ENCODE assay signal across 13 cellular contexts in genomic region chr2:160199683-160200389, GRCh38. TPM values are rescaled to one million over a fixed set of nuclear protein-coding genes. Genes with fewer than 3 reads are reported as not detected.
DNase-seq lines count a peak whose midpoint lies in the region; ATAC-seq, FAIRE-seq and TF ChIP-seq lines count a peak whose summit lies in the region.
"Had no signal": no experiment of that assay in that cellular context is flagged by ENCODE, and none has a peak within 500 bp of the region (broad histone marks: within the 10 kb centered on the region; RNA-seq: fewer than 3 reads in every experiment).

Gene ITGB6, minus strand, starts transcription at chr2:160200272. Its CDS starts 209 bp downstream, at chr2:160200063.

- H2BK15ac ChIP-seq in mesenchymal stem cell (ENCODE audit: low read depth, poor library complexity, severe bottlenecking) = no peak within 1 kb of the TSS

- H2BK5ac ChIP-seq in mesenchymal stem cell (ENCODE audit: low read depth, low read length, poor library complexity, severe bottlenecking) = no peak within 1 kb of the TSS

- H4K8ac ChIP-seq in mesenchymal stem cell (ENCODE audit: low read length) = no peak within 1 kb of the TSS

- TF ChIP-seq POLR2A in body of pancreas (IDR thresholded peaks at IDR 0.05) = peak in 1 of 3 donors; percentile 24

- no peak within 1 kb of the TSS for H4K91ac ChIP-seq in mesenchymal stem cell (ENCODE audit: low read length)

- TF ChIP-seq CTCF in body of pancreas (IDR thresholded peaks at IDR 0.05) (no peak), left lung (IDR thresholded peaks at IDR 0.05) (no peak)

- H2AFZ ChIP-seq in mesenchymal stem cell (ENCODE audit: low read depth, low read length) = no peak within 1 kb of the TSS

- H3K79me1 ChIP-seq in mesenchymal stem cell (replicated peaks; ENCODE audit: low read length, poor library complexity, severe bottlenecking) = no peaks in the 10 kb centered on the region

- FAIRE-seq in small intestine (lab: Jason Lieb, UNC) = peak; percentile 10

- H3K18ac ChIP-seq in mesenchymal stem cell (ENCODE audit: low read depth in 1 of 2, low read length in 2 of 2) = no peak within 1 kb of the TSS

- TF ChIP-seq RAD21 in Ishikawa (IDR thresholded peaks at IDR 0.05; ENCODE audit: low read depth) = no peak

- intact Hi-C loops in body of pancreas (cut with DNase I) = no loop called here
- intact Hi-C loops in left lung (cut with DNase I) = no loop called here

- H3K4me1 ChIP-seq in body of pancreas (no peaks in the 10 kb centered on the region), left lung (no peaks in the 10 kb centered on the region), small intestine (ENCODE audit: control insufficient read depth in 2 of 2, insufficient read depth in 1 of 2, low read depth in 1 of 2, low read length in 1 of 2) (peaks cover 0 to 5% of the 10 kb centered on the region in 2 donors), mesenchymal stem cell (ENCODE audit: control insufficient read depth, insufficient read depth, low read depth, low read length) (peaks cover 7% of the 10 kb centered on the region)
- H3K4me1 ChIP-seq: adrenal gland had no signal

- H3K36me3 ChIP-seq in body of pancreas (replicated peaks in 1 of 2; ENCODE audit: insufficient read depth in 1 of 2, low read depth in 2 of 2) (no peaks in the 10 kb centered on the region), left lung (no peaks in the 10 kb centered on the region), small intestine (ENCODE audit: control insufficient read depth in 2 of 2, insufficient read depth in 2 of 2, low read length in 2 of 2) (peaks cover 0 to 1% of the 10 kb centered on the region in 2 donors), mesenchymal stem cell (ENCODE audit: control insufficient read depth in 1 of 2, insufficient read depth in 2 of 2, low read depth in 1 of 2, low read length in 2 of 2) (no peaks in the 10 kb centered on the region)
- H3K36me3 ChIP-seq: adrenal gland had no signal

- no peak within 1 kb of the TSS for H3K4ac ChIP-seq in mesenchymal stem cell (ENCODE audit: low read depth in 1 of 2, low read length in 2 of 2)

- H3K27ac ChIP-seq in body of pancreas (peak within 1 kb of the TSS; percentile 53 to 92 (median 78)), left lung (peak within 1 kb of the TSS; percentile 52 to 62), small intestine (ENCODE audit: low read depth in 1 of 2, low read length in 1 of 2) (peak within 1 kb of the TSS; percentile 71 to 75), mesenchymal stem cell (ENCODE audit: low read length, poor library complexity, severe bottlenecking) (no peak within 1 kb of the TSS)
- H3K27ac ChIP-seq: adrenal gland had no signal

- H3K4me2 ChIP-seq in mesenchymal stem cell (ENCODE audit: low read length, poor library complexity, severe bottlenecking) = no peak within 1 kb of the TSS

- H2BK12ac ChIP-seq in mesenchymal stem cell (ENCODE audit: low read length in 2 of 2) = no peak within 1 kb of the TSS

- no peak within 1 kb of the TSS for H2AK5ac ChIP-seq in mesenchymal stem cell (ENCODE audit: low read length, severe bottlenecking)

- DNase-seq in body of pancreas (peak in 1 of 4 donors; percentile 39), left lung (no peak), small intestine (peak; percentile 68), mesenchymal stem cell (no peak), DMS 273 (lab: John Stamatoyannopoulos, UW; ENCODE audit: unreplicated experiment) (no peak)
- DNase-seq: adrenal gland; CD4-positive, CD25-positive, alpha-beta regulatory T cell; NCI-H524 treated with DMSO at 0.1 percent for 48 hours had no signal

- H3K9ac ChIP-seq in mesenchymal stem cell (ENCODE audit: low read length) = no peak within 1 kb of the TSS

- H3K9me3 ChIP-seq in body of pancreas (no peaks in the 10 kb centered on the region), left lung (no peaks in the 10 kb centered on the region), small intestine (ENCODE audit: control insufficient read depth, low read depth) (no peaks in the 10 kb centered on the region), mesenchymal stem cell (ENCODE audit: control insufficient read depth, low read length) (no peaks in the 10 kb centered on the region)
- H3K9me3 ChIP-seq: adrenal gland had no signal

- peak; percentile 39; the same call in 1 of the 2 replicates for TF ChIP-seq EP300 in Ishikawa (IDR thresholded peaks at IDR 0.05; ENCODE audit: borderline replicate concordance)

- ATAC-seq in body of pancreas = peak; percentile 84
- peak; percentile 63 for ATAC-seq in left lung
- ATAC-seq in GM19395 (IDR thresholded peaks at IDR 0.05; ENCODE audit: unreplicated experiment) = no peak
- ATAC-seq in GM18502 (IDR thresholded peaks at IDR 0.05; ENCODE audit: poor library complexity, unreplicated experiment) = no peak
- ATAC-seq: WTC11 had no signal

- no peak within 1 kb of the TSS for H3K23ac ChIP-seq in mesenchymal stem cell (ENCODE audit: low read length in 2 of 2)

- 16 to 28% methylated on average over 9 of the region's 9 CpGs for WGBS in body of pancreas, 2 donors
- 11 to 60% (median 24%) methylated on average over 9 of the region's 9 CpGs for WGBS in small intestine, 3 donors
- 93% methylated on average over 6 of the region's 9 CpGs for WGBS in mesenchymal stem cell

- H2BK120ac ChIP-seq in mesenchymal stem cell (ENCODE audit: low read depth, low read length) = no peak within 1 kb of the TSS

- no peak within 1 kb of the TSS for H3K14ac ChIP-seq in mesenchymal stem cell (ENCODE audit: low read length in 2 of 2)

- peak within 1 kb of the TSS; percentile 18 to 19 for H3K4me3 ChIP-seq in body of pancreas
- H3K4me3 ChIP-seq in left lung = peak within 1 kb of the TSS; percentile 6 to 32
- peak within 1 kb of the TSS in 1 of 2 donors; percentile 49 for H3K4me3 ChIP-seq in small intestine (ENCODE audit: low read depth in 1 of 2, low read length in 2 of 2)
- no peak within 1 kb of the TSS for H3K4me3 ChIP-seq in mesenchymal stem cell (ENCODE audit: insufficient read depth in 1 of 2, low read depth in 1 of 2, low read length in 2 of 2)
- H3K4me3 ChIP-seq: adrenal gland had no signal

- no peaks in the 10 kb centered on the region for H3K27me3 ChIP-seq in body of pancreas
- no peaks in the 10 kb centered on the region for H3K27me3 ChIP-seq in left lung
- H3K27me3 ChIP-seq in small intestine (ENCODE audit: control insufficient read depth in 2 of 2, insufficient read depth in 2 of 2, low read length in 2 of 2) = no peaks in the 10 kb centered on the region
- H3K27me3 ChIP-seq in mesenchymal stem cell (ENCODE audit: control insufficient read depth in 1 of 2, insufficient read depth in 1 of 2, low read length in 2 of 2) = no peaks in the 10 kb centered on the region
- H3K27me3 ChIP-seq: adrenal gland had no signal

TF ChIP-seq in Ishikawa, 13 proteins besides CTCF, POLR2A, EP300 and RAD21:
- no peak for TF ChIP-seq TCF12 (IDR thresholded peaks at IDR 0.05; ENCODE audit: low read depth)
- no peak for TF ChIP-seq TAF1 (IDR thresholded peaks at IDR 0.05; ENCODE audit: low read depth)
- TF ChIP-seq NFIC (IDR thresholded peaks at IDR 0.05) = peak; percentile 21; the same call in 1 of the 2 replicates
- TF ChIP-seq YY1 (IDR thresholded peaks at IDR 0.05; ENCODE audit: low read depth) = no peak
- 0 out of 2 replicates have a peak, but pooled peaks have one; percentile 29 for TF ChIP-seq MAX (IDR thresholded peaks at IDR 0.05)
- TF ChIP-seq TEAD4 (IDR thresholded peaks at IDR 0.05) = peak; percentile 37; the same call in 1 of the 2 replicates
- TF ChIP-seq ZBTB7A (IDR thresholded peaks at IDR 0.05; ENCODE audit: low read depth) = no peak

RNA-seq across cellular contexts. Expression of gene ITGB6, which starts in this region (rescaled TPM):
- 1 to 10 TPM; 5.3 to 9.9 TPM for total RNA-seq in body of pancreas
- total RNA-seq in left lung = 100 to 1,000 TPM in 1 of 2 donors, 10 to 100 TPM in 1; 58.3 to 227 TPM
- polyA plus RNA-seq in small intestine = 1 to 10 TPM; 3.0 to 5.6 (median 3.9) TPM
- polyA plus RNA-seq in mesenchymal stem cell (2013, experiment 1 of 2) = 0.01 TPM
- 0.01 TPM for polyA plus RNA-seq in mesenchymal stem cell (2013, experiment 2 of 2)
- total RNA-seq: CD4-positive, CD25-positive, alpha-beta regulatory T cell; dermis microvascular lymphatic vessel endothelial cell; WTC11 had no signal
- polyA plus RNA-seq: CD4-positive, CD25-positive, alpha-beta regulatory T cell had no signal

Comparison
In these comparisons a context has a peak if more than half of its experiments do, and no peak if none do; other contexts are left out.
1. RNA of gene ITGB6 (total RNA-seq): 58.3 to 227 TPM in left lung; 5.3 to 9.9 TPM in body of pancreas; every median in the first group is over 4 times any median in the second.
2. ATAC-seq: peak in body of pancreas (single experiment) and left lung (single experiment); none in GM19395 (single experiment) and GM18502 (single experiment).
3. H3K4me3 ChIP-seq: peak in body of pancreas (2 of 2) and left lung (2 of 2); none in mesenchymal stem cell (0 of 2).